Comparison of ENCODE assay signal across 8 cellular contexts in the genomic region with DNA sequence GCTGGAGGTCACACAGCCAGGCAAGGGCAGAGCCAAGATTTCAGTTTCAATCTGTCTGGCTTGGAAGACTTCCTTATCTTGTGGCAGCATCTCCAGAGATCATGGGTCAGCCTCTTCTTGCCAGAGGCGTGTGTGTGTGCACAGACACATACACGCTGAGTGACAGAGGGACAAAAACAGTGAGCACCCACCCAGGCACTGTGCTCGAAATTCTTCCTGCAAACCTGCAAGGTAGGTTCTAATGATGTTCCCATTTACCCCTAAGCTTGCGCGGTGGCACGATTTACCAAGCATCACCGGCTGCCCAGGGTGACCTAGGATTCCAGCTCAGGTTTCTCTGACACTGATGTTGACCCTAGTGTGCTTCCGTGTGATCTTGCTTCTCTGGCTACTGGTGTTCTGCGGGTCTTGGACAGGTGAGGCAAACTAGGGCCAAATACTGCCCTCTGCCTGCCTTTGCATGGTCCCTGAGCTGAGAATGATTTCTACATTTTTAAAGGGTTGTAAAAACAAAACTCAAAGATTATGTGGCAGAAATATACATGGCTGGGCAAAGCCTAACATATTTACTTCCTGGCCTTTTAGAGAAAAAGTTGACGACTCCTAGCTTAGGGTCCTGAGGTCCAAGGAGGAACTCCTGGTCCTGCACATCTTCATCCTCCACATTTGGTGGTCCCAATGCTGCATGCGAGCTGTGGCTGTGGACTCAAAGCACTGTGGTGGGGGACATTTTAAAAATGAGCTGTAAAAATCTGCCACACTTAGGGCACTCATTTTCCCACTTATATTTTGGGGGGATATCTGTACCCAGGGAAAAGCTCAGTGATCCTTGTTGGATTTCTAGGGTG.
DNase-seq lines count a peak whose midpoint lies in the region; ATAC-seq and TF ChIP-seq lines count a peak whose summit lies in the region.

No MANE protein-coding gene starts in this region.

- H3K9me3 ChIP-seq in cardiac muscle cell (ENCODE audit: low read depth) (no peaks in the 10 kb centered on the region), left ventricle myocardium inferior (replicated peaks) (peaks cover 6% of the 10 kb centered on the region), skeletal muscle tissue (ENCODE audit: control insufficient read depth in 3 of 3, low read length in 3 of 3) (no peaks in the 10 kb centered on the region)

- TF ChIP-seq CTCF in cardiac muscle cell (IDR thresholded peaks at IDR 0.05; ENCODE audit: low read depth, low read length) (peak; percentile 23), WI38 (IDR thresholded peaks at IDR 0.05; ENCODE audit: low read depth, low read length) (no peak), left ventricle myocardium inferior (IDR thresholded peaks at IDR 0.05; ENCODE audit: borderline replicate concordance) (no peak)

- H3K36me3 ChIP-seq in cardiac muscle cell (no peaks in the 10 kb centered on the region), left ventricle myocardium inferior (no peaks in the 10 kb centered on the region), skeletal muscle tissue (ENCODE audit: control insufficient read depth in 3 of 3, insufficient read depth in 3 of 3, low read length in 3 of 3) (no peaks in the 10 kb centered on the region)

- H3K4me3 ChIP-seq in cardiac muscle cell (peak overlapping the region; percentile 19), WI38 (ENCODE audit: low read depth, low read length) (peak overlapping the region; percentile 60), left ventricle myocardium inferior (peak overlapping the region; percentile 67), skeletal muscle tissue (ENCODE audit: low read length in 3 of 3) (peak overlapping the region; percentile 71 to 85 (median 82))

- ATAC-seq in left ventricle myocardium superior (no peak), GM18519 (IDR thresholded peaks at IDR 0.05; ENCODE audit: low FRiP score, unreplicated experiment) (no peak)

- DNase-seq in cardiac muscle cell (ENCODE audit: low read depth in 1 of 2, low spot score in 1 of 2) (peak in 1 of 2 donors; percentile 57), left ventricle myocardium superior (no peak), left ventricle myocardium inferior (no peak), cortex of kidney (lab: John Stamatoyannopoulos, UW) (no peak), GOT3 (lab: John Stamatoyannopoulos, UW) (no peak)

- H3K27ac ChIP-seq in cardiac muscle cell: peak overlapping the region; percentile 86
- peak overlapping the region; percentile 88 for H3K27ac ChIP-seq in left ventricle myocardium inferior (replicated peaks)
- H3K27ac ChIP-seq in skeletal muscle tissue (ENCODE audit: low read depth, low read length): peak overlapping the region; percentile 88

- H3K9ac ChIP-seq in skeletal muscle tissue (ENCODE audit: low read depth in 1 of 3, low read length in 3 of 3): peak overlapping the region; percentile 83 to 94 (median 84)

- H3K27me3 ChIP-seq in cardiac muscle cell: no peaks in the 10 kb centered on the region
- no peaks in the 10 kb centered on the region for H3K27me3 ChIP-seq in left ventricle myocardium inferior (ENCODE audit: low read depth)
- no peaks in the 10 kb centered on the region for H3K27me3 ChIP-seq in skeletal muscle tissue (ENCODE audit: control insufficient read depth in 3 of 3, insufficient read depth in 3 of 3, low read length in 3 of 3)

- H3K4me1 ChIP-seq in cardiac muscle cell (ENCODE audit: low read depth) (peaks cover 17% of the 10 kb centered on the region), left ventricle myocardium inferior (peaks cover 16% of the 10 kb centered on the region), skeletal muscle tissue (ENCODE audit: control insufficient read depth in 3 of 3, insufficient read depth in 3 of 3, low read length in 3 of 3) (peaks cover 21 to 26% (median 25%) of the 10 kb centered on the region in 3 donors)

- intact Hi-C loops in left ventricle myocardium superior (cut with micrococcal nuclease) (no loop called here), left ventricle myocardium inferior (cut with micrococcal nuclease) (no loop called here)

Comparison
In these comparisons a context has a peak if more than half of its experiments do, and no peak if none do; other contexts are left out.
1. H3K4me3 ChIP-seq: peak in every context shown above with its lines; median percentile 82 in skeletal muscle tissue; 67 in left ventricle myocardium inferior; 60 in WI38; 19 in cardiac muscle cell.